Comparison of ENCODE assay signal across 8 cellular contexts in the genomic region with DNA sequence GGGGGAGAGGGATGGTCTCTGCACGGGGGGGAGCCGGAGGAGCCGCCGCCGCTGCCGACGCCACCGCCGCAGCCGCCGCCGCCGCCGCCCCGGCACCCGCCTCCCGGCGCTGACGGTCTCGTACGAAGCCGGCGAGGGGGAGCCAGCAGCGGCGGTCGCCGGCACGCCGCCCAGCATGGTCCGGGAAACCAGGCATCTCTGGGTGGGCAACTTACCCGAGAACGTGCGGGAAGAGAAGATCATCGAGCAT. TPM values are rescaled to one million over a fixed set of nuclear protein-coding genes. Genes with fewer than 3 reads are reported as not detected.
DNase-seq lines count a peak whose midpoint lies in the region; ATAC-seq and TF ChIP-seq lines count a peak whose summit lies in the region.

No MANE protein-coding gene starts in this region.

- H3K9me3 ChIP-seq in Peyer's patch, result no peaks in the 10 kb centered on the region
- no peaks in the 10 kb centered on the region for H3K9me3 ChIP-seq in esophagus muscularis mucosa
- no peaks in the 10 kb centered on the region for H3K9me3 ChIP-seq in psoas muscle

- H3K36me3 ChIP-seq in GM06990 (ENCODE audit: control insufficient read depth, insufficient read depth, low read length), result no peaks in the 10 kb centered on the region
- no peaks in the 10 kb centered on the region for H3K36me3 ChIP-seq in Peyer's patch
- H3K36me3 ChIP-seq in esophagus muscularis mucosa, result no peaks in the 10 kb centered on the region
- H3K36me3 ChIP-seq in psoas muscle (ENCODE audit: insufficient read depth in 1 of 2, low read depth in 1 of 2), result no peaks in the 10 kb centered on the region

- H3K27me3 ChIP-seq in GM06990 (replicated peaks; ENCODE audit: control insufficient read depth, insufficient read depth, low read length) (no peaks in the 10 kb centered on the region), Peyer's patch (no peaks in the 10 kb centered on the region), esophagus muscularis mucosa (no peaks in the 10 kb centered on the region), psoas muscle (ENCODE audit: insufficient read depth in 3 of 3, low read length in 2 of 3) (no peaks in the 10 kb centered on the region)

- TF ChIP-seq EP300 in esophagus muscularis mucosa (IDR thresholded peaks at IDR 0.05), result no peak

- peak overlapping the region; percentile 92 for H3K4me3 ChIP-seq in GM06990 (replicated peaks; ENCODE audit: low read depth, low read length)
- peak overlapping the region; percentile 82 to 97 (median 89) for H3K4me3 ChIP-seq in Peyer's patch
- peak overlapping the region; percentile 76 to 95 (median 95) for H3K4me3 ChIP-seq in esophagus muscularis mucosa
- peak overlapping the region; percentile 95 for H3K4me3 ChIP-seq in psoas muscle

- intact Hi-C loops in esophagus muscularis mucosa (cut with DNase I) (loop anchor here (2.0 kb wide), 1 partner anchor 13 kb away; no protein-coding TSS in a partner anchor), psoas muscle (cut with DNase I) (loop anchor here in 1 of 2 donors (1.0 to 5.0 kb wide), 2 partner anchors 13 to 54 kb away; no protein-coding TSS in a partner anchor)

- WGBS in esophagus muscularis mucosa, result 0% methylated on average over 4 of the region's 34 CpGs
- 0 to 1% (median 0%) methylated on average over 6 to 34 of the region's 34 CpGs for WGBS in psoas muscle, 3 donors

- DNase-seq in GM06990 (ENCODE audit: extremely low read depth, insufficient read length) (no peak), Peyer's patch (no peak), esophagus muscularis mucosa (ENCODE audit: extremely low spot score) (no peak), psoas muscle (no peak), HuH-7.5 (ENCODE audit: low spot score) (no peak), DMS 273 treated with DMSO at 0.1 percent for 48 hours (lab: John Stamatoyannopoulos, UW) (no peak), NOMO-1 treated with DMSO at 0.1 percent for 48 hours (lab: John Stamatoyannopoulos, UW; ENCODE audit: unreplicated experiment) (no peak)
- DNase-seq in activated CD8-positive, alpha-beta memory T cell treated with anti-CD3 and anti-CD28 coated beads, Interleukin-2, amount 50 U/mL, for 4 hours, result no peak

- H3K4me1 ChIP-seq in Peyer's patch (peaks cover 0 to 31% (median 10%) of the 10 kb centered on the region in 4 donors), esophagus muscularis mucosa (peaks cover 37 to 68% (median 62%) of the 10 kb centered on the region in 4 donors), psoas muscle (peaks cover 41% of the 10 kb centered on the region)

- H3K27ac ChIP-seq in Peyer's patch (peak overlapping the region; percentile 95 to 99 (median 97)), esophagus muscularis mucosa (replicated peaks in 1 of 4) (peak overlapping the region; percentile 95 to 100 (median 98)), psoas muscle (peak overlapping the region; percentile 99)

- TF ChIP-seq CTCF in GM06990 (IDR thresholded peaks at IDR 0.05; ENCODE audit: insufficient read depth, low read length, poor library complexity, severe bottlenecking), result no peak
- no peak for TF ChIP-seq CTCF in Peyer's patch (IDR thresholded peaks at IDR 0.05)
- no peak for TF ChIP-seq CTCF in esophagus muscularis mucosa (IDR thresholded peaks at IDR 0.05)
- TF ChIP-seq CTCF in psoas muscle (IDR thresholded peaks at IDR 0.05), result no peak

- ATAC-seq in psoas muscle, result no peak

- TF ChIP-seq POLR2A in Peyer's patch (IDR thresholded peaks at IDR 0.05) (no peak), esophagus muscularis mucosa (IDR thresholded peaks at IDR 0.05; ENCODE audit: low read depth) (no peak)

RNA-seq across cellular contexts. Expression of gene SPEN, which starts 0.3 kb away (rescaled TPM):
- total RNA-seq in Peyer's patch (10 to 100 TPM; 51.8 to 94.9 (median 61.5) TPM), esophagus muscularis mucosa (10 to 100 TPM; 34.6 to 49.9 (median 44.7) TPM), psoas muscle (10 to 100 TPM; 38.3 to 46.5 (median 44.7) TPM)
- 10 to 100 TPM; 10.2 to 35.2 (median 13.0) TPM for polyA plus RNA-seq in psoas muscle

RNA-seq across cellular contexts. Expression of gene UQCRHL, which starts 40.4 kb away (rescaled TPM):
- total RNA-seq in Peyer's patch (1 to 10 TPM; 1.3 to 2.5 (median 1.6) TPM), esophagus muscularis mucosa (1 to 10 TPM in 2 of 4 donors, under 1 TPM in 2; 0.52 to 1.3 (median 0.95) TPM), psoas muscle (1 to 10 TPM in 3 of 4 donors, under 1 TPM in 1; 0.97 to 2.8 (median 2.2) TPM)
- polyA plus RNA-seq in psoas muscle, result 1 to 10 TPM; 2.9 to 7.1 (median 4.8) TPM
